Comparison of ENCODE assay signal across 8 cellular contexts in the genomic region with DNA sequence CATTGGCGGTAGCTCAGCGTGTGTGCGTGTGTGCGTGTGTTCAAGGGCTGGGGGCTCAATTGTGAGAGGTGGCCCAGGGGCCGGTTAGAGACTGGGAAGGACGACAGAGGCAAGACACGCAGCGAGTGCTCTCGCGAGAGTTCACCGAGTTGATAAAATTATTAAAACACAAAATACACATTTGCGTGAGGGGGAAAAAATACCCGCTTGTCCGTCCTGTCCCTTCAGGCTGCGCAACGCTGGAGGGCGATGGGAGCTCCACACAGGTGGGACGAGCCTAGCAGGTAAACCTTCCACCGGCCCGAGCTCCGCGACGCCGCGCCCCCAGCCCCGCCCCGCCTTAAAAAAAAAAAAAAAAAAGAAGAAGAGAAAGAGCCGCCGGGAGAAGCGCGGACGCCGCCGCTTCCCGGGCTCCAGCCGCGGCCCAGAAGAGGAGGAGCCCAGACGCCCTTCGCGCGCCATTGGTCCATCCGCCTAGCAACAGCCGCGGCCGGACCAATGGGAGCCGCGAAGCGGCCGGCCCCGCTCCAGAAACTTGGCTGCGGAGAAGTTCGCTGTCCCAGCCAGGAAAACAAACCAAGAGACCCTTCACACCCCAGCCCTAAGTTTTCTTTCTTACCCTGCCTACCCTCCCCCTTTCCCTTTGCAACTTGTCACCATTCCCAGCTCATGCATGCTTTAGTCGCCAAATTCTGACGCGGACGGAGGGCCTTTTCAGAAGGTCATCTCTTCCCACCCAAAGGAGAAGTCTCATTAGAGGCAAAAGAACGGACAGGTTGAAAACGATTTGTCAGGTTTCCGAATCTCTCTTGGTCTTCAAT.
A peak's percentile ranks its signal among the peaks of the same experiment; 100 is the strongest.
DNase-seq lines count a peak whose midpoint lies in the region; ATAC-seq, FAIRE-seq and TF ChIP-seq lines count a peak whose summit lies in the region.

No MANE protein-coding gene starts in this region.

- no peaks in the 10 kb centered on the region for H3K9me3 ChIP-seq in small intestine (ENCODE audit: control insufficient read depth, low read depth)

- peaks cover 6 to 15% of the 10 kb centered on the region in 2 donors for H3K4me1 ChIP-seq in small intestine (ENCODE audit: control insufficient read depth in 2 of 2, insufficient read depth in 1 of 2, low read depth in 1 of 2, low read length in 1 of 2)

- peak overlapping the region; percentile 19 to 58 for H3K4me3 ChIP-seq in small intestine (ENCODE audit: low read depth in 1 of 2, low read length in 2 of 2)

- peak; percentile 2 to 24 for DNase-seq in NCI-H1930 (lab: John Stamatoyannopoulos, UW)
- peak; percentile 46 for DNase-seq in activated B cell treated with CpG ODN at 0.5 μM for 24 hours
- DNase-seq in cerebellar cortex (ENCODE audit: low spot score) = peak; percentile 85
- peak; percentile 81 for DNase-seq in inferior parietal cortex (ENCODE audit: extremely low spot score)
- DNase-seq in small intestine = peak; percentile 94
- no peak for DNase-seq in cortex of kidney (lab: John Stamatoyannopoulos, UW)

- POLR2A ChIA-PET in activated B cell treated with CpG ODN at 0.5 μM for 24 hours (lab: Charles Lee) = no interaction called here

- peak; percentile 33 for FAIRE-seq in small intestine (lab: Jason Lieb, UNC)

- CTCF ChIA-PET in activated B cell treated with CpG ODN at 0.5 μM for 24 hours (lab: Charles Lee) = no interaction called here

- peaks cover 31% of the 10 kb centered on the region for H3K4me1 Mint-ChIP-seq in activated B cell treated with CpG ODN at 0.5 μM for 24 hours

- H3K9me3 Mint-ChIP-seq in activated B cell treated with CpG ODN at 0.5 μM for 24 hours = no peaks in the 10 kb centered on the region

- H3K27ac Mint-ChIP-seq in activated B cell treated with CpG ODN at 0.5 μM for 24 hours = peak overlapping the region; percentile 15

- ATAC-seq in GM18498 (IDR thresholded peaks at IDR 0.05; ENCODE audit: unreplicated experiment) = peak; percentile 99
- ATAC-seq in HG02885 (IDR thresholded peaks at IDR 0.05; ENCODE audit: poor library complexity, unreplicated experiment) = peak; percentile 100
- peak; percentile 98 for ATAC-seq in activated B cell treated with CpG ODN at 0.5 μM for 24 hours (ENCODE audit: low read depth)

- peaks cover 15% of the 10 kb centered on the region for H3K27me3 Mint-ChIP-seq in activated B cell treated with CpG ODN at 0.5 μM for 24 hours

- H3K36me3 Mint-ChIP-seq in activated B cell treated with CpG ODN at 0.5 μM for 24 hours (ENCODE audit: low read depth) = no peaks in the 10 kb centered on the region

- H3K27me3 ChIP-seq in small intestine (ENCODE audit: control insufficient read depth in 2 of 2, insufficient read depth in 2 of 2, low read length in 2 of 2) = no peaks in the 10 kb centered on the region

- intact Hi-C loops in activated B cell treated with CpG ODN at 0.5 μM for 24 hours (cut with micrococcal nuclease) = loop anchor here (1.0 to 5.0 kb wide), 2 partner anchors 168 to 1671 kb away; partner anchors contain the start of genes MAF and WWOX

- WGBS in small intestine, 3 donors = 0 to 2% (median 1%) methylated on average over 48 to 59 of the region's 59 CpGs

- no peak for TF ChIP-seq CTCF in activated B cell treated with CpG ODN at 0.5 μM for 24 hours (IDR thresholded peaks at IDR 0.05)

- H3K27ac ChIP-seq in small intestine (ENCODE audit: low read depth in 1 of 2, low read length in 1 of 2) = peak overlapping the region; percentile 87 to 91

- H3K4me3 Mint-ChIP-seq in activated B cell treated with CpG ODN at 0.5 μM for 24 hours = peak overlapping the region; percentile 87

- no peaks in the 10 kb centered on the region for H3K36me3 ChIP-seq in small intestine (ENCODE audit: control insufficient read depth in 2 of 2, insufficient read depth in 2 of 2, low read length in 2 of 2)
